11 cellular contexts compared by ENCODE assay signal in the genomic region with DNA sequence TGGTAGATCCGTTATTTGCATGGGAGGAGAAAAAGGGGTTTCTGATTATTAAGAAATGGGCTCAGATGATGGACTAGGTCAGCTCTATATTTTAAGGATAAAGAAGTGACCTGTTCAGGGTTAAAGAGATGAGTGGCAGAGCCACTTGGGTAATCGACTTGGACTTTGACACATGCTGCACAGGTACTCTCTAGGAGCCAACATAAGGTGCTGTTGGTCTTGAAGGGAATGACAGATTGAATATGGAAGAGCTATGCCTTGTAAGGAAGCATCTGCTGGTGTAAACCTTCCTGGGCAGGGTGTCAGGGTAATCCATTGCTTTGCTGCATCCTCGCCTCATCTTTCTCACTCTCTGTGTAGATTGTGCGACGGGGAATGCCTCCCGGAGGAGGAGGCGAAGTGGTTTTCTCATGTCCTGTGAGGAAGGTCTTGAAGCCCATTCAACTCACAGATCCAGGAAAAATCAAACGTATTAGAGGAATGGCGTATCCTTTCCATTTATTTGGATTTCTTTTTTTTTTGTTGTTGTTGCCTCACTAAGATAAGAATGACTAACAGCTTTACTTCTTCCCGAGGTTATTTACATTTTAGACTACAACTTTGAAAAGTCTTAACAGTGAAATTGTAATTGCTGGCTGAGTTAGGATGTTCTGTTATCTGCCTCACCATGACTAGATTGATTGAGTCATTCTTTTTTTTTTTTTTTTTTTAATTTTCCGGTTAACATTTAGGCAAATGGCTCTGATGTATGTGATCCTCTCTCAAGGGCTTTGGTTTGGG. TPM values are rescaled to one million over a fixed set of nuclear protein-coding genes. Genes with fewer than 3 reads are reported as not detected.
A peak's percentile ranks its signal among the peaks of the same experiment; 100 is the strongest.
DNase-seq lines count a peak whose midpoint lies in the region; ATAC-seq and TF ChIP-seq lines count a peak whose summit lies in the region.
"Had no signal": no experiment of that assay in that cellular context is flagged by ENCODE, and none has a peak within 500 bp of the region (broad histone marks: within the 10 kb centered on the region; RNA-seq: fewer than 3 reads in every experiment).

No MANE protein-coding gene starts in this region.

- TF ChIP-seq CTCF in fibroblast of lung (conservative IDR thresholded peaks at IDR 0.05 in 1 of 2, IDR thresholded peaks at IDR 0.05 in 1 of 2; ENCODE audit: low read depth in 1 of 2, low read length in 2 of 2) (no peak), RWPE1 (conservative IDR thresholded peaks at IDR 0.05; ENCODE audit: low read depth) (no peak)

- H3K36me3 ChIP-seq in fibroblast of lung (ENCODE audit: control insufficient read depth, insufficient read depth, low read length) (no peaks in the 10 kb centered on the region), skeletal muscle satellite cell (ENCODE audit: insufficient read depth, low read length) (no peaks in the 10 kb centered on the region)

- H3K4me3 Mint-ChIP-seq in activated CD8-positive, alpha-beta memory T cell treated with anti-CD3 and anti-CD28 coated beads, Interleukin-2, amount 10 ng/mL, durations not matched to agents 7 days and 5 days, result no peak overlapping the region
- peak overlapping the region; percentile 53 for H3K4me3 Mint-ChIP-seq in activated T-helper 1 cell treated with anti-CD3 and anti-CD28 coated beads, Interleukin-12 subunit alpha, Interleukin-12 subunit beta, Interleukin-2, Interleukin-4 antibody, amounts not matched to agents 30 ng/mL and 10 ng/mL and 1 ng/mL, durations not matched to agents 14 hours and 24 hours and 36 hours

- peaks cover 30% of the 10 kb centered on the region for H3K4me1 Mint-ChIP-seq in activated CD8-positive, alpha-beta memory T cell treated with anti-CD3 and anti-CD28 coated beads, Interleukin-2, amount 10 ng/mL, durations not matched to agents 7 days and 5 days
- peaks cover 70% of the 10 kb centered on the region for H3K4me1 Mint-ChIP-seq in activated T-helper 1 cell treated with anti-CD3 and anti-CD28 coated beads, Interleukin-12 subunit alpha, Interleukin-12 subunit beta, Interleukin-2, Interleukin-4 antibody, amounts not matched to agents 30 ng/mL and 10 ng/mL and 1 ng/mL, durations not matched to agents 14 hours and 24 hours and 36 hours (ENCODE audit: low read depth)

- CTCF ChIA-PET in activated CD8-positive, alpha-beta memory T cell treated with anti-CD3 and anti-CD28 coated beads, Interleukin-2, amount 10 ng/mL, durations not matched to agents 7 days and 5 days (lab: Charles Lee), result interaction anchor here (0.7 to 1.1 kb wide), 3 partner anchors 9 to 63 kb away, joined by 3 to 4 read pairs (median 3); no protein-coding TSS in a partner anchor
- CTCF ChIA-PET in RWPE1 (lab: Yijun Ruan, JAX), result no interaction called here

- H3K27me3 ChIP-seq in fibroblast of lung (ENCODE audit: control insufficient read depth, insufficient read depth, low read length) (no peaks in the 10 kb centered on the region), skeletal muscle satellite cell (ENCODE audit: control insufficient read depth, insufficient read depth, low read length) (no peaks in the 10 kb centered on the region)

- H3K27ac ChIP-seq in fibroblast of lung (ENCODE audit: insufficient read depth, low read length) (peak overlapping the region; percentile 39), RWPE1 (no peak overlapping the region)

- H3K4me3 ChIP-seq in fibroblast of lung (replicated peaks in 1 of 4; ENCODE audit: control extremely low read depth in 1 of 4, insufficient read depth in 1 of 4, low read depth in 3 of 4, low read length in 4 of 4) (no peak overlapping the region), skeletal muscle satellite cell (ENCODE audit: low read length) (peak overlapping the region; percentile 9)

- H3K4me2 ChIP-seq in fibroblast of lung (ENCODE audit: extremely low read depth, insufficient read depth, low read length) (no peak overlapping the region), skeletal muscle satellite cell (ENCODE audit: low read length) (peak overlapping the region; percentile 55)

- no peak for ATAC-seq in activated CD8-positive, alpha-beta memory T cell treated with anti-CD3 and anti-CD28 coated beads, Interleukin-2, amount 10 ng/mL, durations not matched to agents 7 days and 5 days
- no peak for ATAC-seq in GM21423 (IDR thresholded peaks at IDR 0.05; ENCODE audit: unreplicated experiment)

- no peaks in the 10 kb centered on the region for H3K27me3 Mint-ChIP-seq in activated CD8-positive, alpha-beta memory T cell treated with anti-CD3 and anti-CD28 coated beads, Interleukin-2, amount 10 ng/mL, durations not matched to agents 7 days and 5 days
- no peaks in the 10 kb centered on the region for H3K27me3 Mint-ChIP-seq in activated T-helper 1 cell treated with anti-CD3 and anti-CD28 coated beads, Interleukin-12 subunit alpha, Interleukin-12 subunit beta, Interleukin-2, Interleukin-4 antibody, amounts not matched to agents 30 ng/mL and 10 ng/mL and 1 ng/mL, durations not matched to agents 14 hours and 24 hours and 36 hours (ENCODE audit: insufficient read depth)

- intact Hi-C loops in activated T-helper 1 cell treated with anti-CD3 and anti-CD28 coated beads, Interleukin-12 subunit alpha, Interleukin-12 subunit beta, Interleukin-2, Interleukin-4 antibody, amounts not matched to agents 30 ng/mL and 10 ng/mL and 1 ng/mL, durations not matched to agents 14 hours and 24 hours and 36 hours (cut with micrococcal nuclease), result loop anchor here (1.0 to 10.0 kb wide), 15 partner anchors 7 to 791 kb away; a partner anchor contains a TSS

- H3K36me3 Mint-ChIP-seq in activated CD8-positive, alpha-beta memory T cell treated with anti-CD3 and anti-CD28 coated beads, Interleukin-2, amount 10 ng/mL, durations not matched to agents 7 days and 5 days, result peaks cover 34% of the 10 kb centered on the region
- peaks cover 58% of the 10 kb centered on the region for H3K36me3 Mint-ChIP-seq in activated T-helper 1 cell treated with anti-CD3 and anti-CD28 coated beads, Interleukin-12 subunit alpha, Interleukin-12 subunit beta, Interleukin-2, Interleukin-4 antibody, amounts not matched to agents 30 ng/mL and 10 ng/mL and 1 ng/mL, durations not matched to agents 14 hours and 24 hours and 36 hours (ENCODE audit: low read depth)

- no peaks in the 10 kb centered on the region for H3K9me3 Mint-ChIP-seq in activated CD8-positive, alpha-beta memory T cell treated with anti-CD3 and anti-CD28 coated beads, Interleukin-2, amount 10 ng/mL, durations not matched to agents 7 days and 5 days (ENCODE audit: low read depth)
- H3K9me3 Mint-ChIP-seq in activated T-helper 1 cell treated with anti-CD3 and anti-CD28 coated beads, Interleukin-12 subunit alpha, Interleukin-12 subunit beta, Interleukin-2, Interleukin-4 antibody, amounts not matched to agents 30 ng/mL and 10 ng/mL and 1 ng/mL, durations not matched to agents 14 hours and 24 hours and 36 hours, result no peaks in the 10 kb centered on the region

- no peak overlapping the region for H2AFZ ChIP-seq in fibroblast of lung (ENCODE audit: low read length)

- peak overlapping the region; percentile 76 for H3K27ac Mint-ChIP-seq in activated CD8-positive, alpha-beta memory T cell treated with anti-CD3 and anti-CD28 coated beads, Interleukin-2, amount 10 ng/mL, durations not matched to agents 7 days and 5 days
- H3K27ac Mint-ChIP-seq in activated T-helper 1 cell treated with anti-CD3 and anti-CD28 coated beads, Interleukin-12 subunit alpha, Interleukin-12 subunit beta, Interleukin-2, Interleukin-4 antibody, amounts not matched to agents 30 ng/mL and 10 ng/mL and 1 ng/mL, durations not matched to agents 14 hours and 24 hours and 36 hours, result peak overlapping the region; percentile 96

- no peak for DNase-seq in activated CD8-positive, alpha-beta memory T cell treated with anti-CD3 and anti-CD28 coated beads, Interleukin-2, amount 10 ng/mL, durations not matched to agents 7 days and 5 days
- DNase-seq in activated CD8-positive, alpha-beta memory T cell treated with anti-CD3 and anti-CD28 coated beads, Interleukin-2, amount 50 U/mL, for 48 hours, result no peak
- DNase-seq in activated T-helper 1 cell treated with anti-CD3 and anti-CD28 coated beads, Interleukin-12 subunit alpha, Interleukin-12 subunit beta, Interleukin-2, Interleukin-4 antibody, amounts not matched to agents 30 ng/mL and 10 ng/mL and 1 ng/mL, durations not matched to agents 14 hours and 24 hours and 36 hours (ENCODE audit: low spot score), result no peak
- DNase-seq in fibroblast of lung (ENCODE audit: low read depth in 2 of 2), result peak; percentile 48 to 49
- no peak for DNase-seq in RWPE1 (ENCODE audit: low spot score)
- no peak for DNase-seq in NOMO-1 treated with dmso at 0.1 percent for 144 hours (lab: John Stamatoyannopoulos, UW; ENCODE audit: unreplicated experiment)
- DNase-seq: KBM-7, NCI-H526 treated with DMSO at 0.1 percent for 48 hours, SHP77 treated with DMSO at 0.1 percent for 48 hours had no signal

- no peaks in the 10 kb centered on the region for H4K20me1 ChIP-seq in fibroblast of lung (ENCODE audit: control insufficient read depth, extremely low read depth, insufficient read depth, low read length)

- POLR2A ChIA-PET in RWPE1 (lab: Yijun Ruan, JAX; ENCODE audit: low non-redundant PET), result no interaction called here

- no peaks in the 10 kb centered on the region for H3K79me2 ChIP-seq in fibroblast of lung (ENCODE audit: control insufficient read depth, insufficient read depth, low read length)

- H3K4me1 ChIP-seq in fibroblast of lung (ENCODE audit: control insufficient read depth, extremely low read depth, insufficient read depth, low read length) (peaks cover 30% of the 10 kb centered on the region), skeletal muscle satellite cell (ENCODE audit: control insufficient read depth, insufficient read depth, low read length) (peaks cover 85% of the 10 kb centered on the region)

- H3K9me3 ChIP-seq in fibroblast of lung (ENCODE audit: control insufficient read depth, insufficient read depth, low read depth, low read length), result no peaks in the 10 kb centered on the region
- H3K9me3 ChIP-seq in skeletal muscle satellite cell (replicated peaks; ENCODE audit: low read length), result no peaks in the 10 kb centered on the region

- H3K9ac ChIP-seq in fibroblast of lung (ENCODE audit: insufficient read depth, low read length), result no peak overlapping the region
- peak overlapping the region; percentile 74 for H3K9ac ChIP-seq in skeletal muscle satellite cell (ENCODE audit: low read depth, low read length)

RNA-seq across cellular contexts. Expression of a gene that starts 41.2 kb away (rescaled TPM):
- total RNA-seq in activated CD8-positive, alpha-beta memory T cell treated with anti-CD3 and anti-CD28 coated beads, Interleukin-2, amount 10 ng/mL, durations not matched to agents 7 days and 5 days, result 10 to 100 TPM; 14.3 to 20.2 TPM
- 53.3 and 53.4 TPM in 2 replicates for total RNA-seq in activated T-helper 1 cell treated with anti-CD3 and anti-CD28 coated beads, Interleukin-12 subunit alpha, Interleukin-12 subunit beta, Interleukin-2, Interleukin-4 antibody, amounts not matched to agents 30 ng/mL and 10 ng/mL and 1 ng/mL, durations not matched to agents 14 hours and 24 hours and 36 hours
- 13.6 and 14.5 TPM in 2 replicates for total RNA-seq in fibroblast of lung
- 5.0 and 8.8 TPM in 2 replicates for polyA plus RNA-seq in fibroblast of lung
- polyA plus RNA-seq in fibroblast of lung (2012), result 3.7 and 9.1 TPM in 2 replicates
- 13.3 and 14.2 TPM in 2 replicates for polyA minus RNA-seq in fibroblast of lung (ENCODE audit: low replicate concordance)
- 12.2 and 16.4 TPM in 2 replicates for total RNA-seq in skeletal muscle satellite cell (2012; rRNA removed)

Comparison
In these comparisons a context has a peak if more than half of its experiments do, and no peak if none do; other contexts are left out.
1. DNase-seq: peak in fibroblast of lung (2 of 2); none in activated CD8-positive, alpha-beta memory T cell treated with anti-CD3 and anti-CD28 coated beads, Interleukin-2, amount 10 ng/mL, durations not matched to agents 7 days and 5 days (single experiment), activated CD8-positive, alpha-beta memory T cell treated with anti-CD3 and anti-CD28 coated beads, Interleukin-2, amount 50 U/mL, for 48 hours (single experiment), activated T-helper 1 cell treated with anti-CD3 and anti-CD28 coated beads, Interleukin-12 subunit alpha, Interleukin-12 subunit beta, Interleukin-2, Interleukin-4 antibody, amounts not matched to agents 30 ng/mL and 10 ng/mL and 1 ng/mL, durations not matched to agents 14 hours and 24 hours and 36 hours (single experiment), RWPE1 (single experiment) and NOMO-1 treated with dmso at 0.1 percent for 144 hours (single experiment).